In the genomic region with DNA sequence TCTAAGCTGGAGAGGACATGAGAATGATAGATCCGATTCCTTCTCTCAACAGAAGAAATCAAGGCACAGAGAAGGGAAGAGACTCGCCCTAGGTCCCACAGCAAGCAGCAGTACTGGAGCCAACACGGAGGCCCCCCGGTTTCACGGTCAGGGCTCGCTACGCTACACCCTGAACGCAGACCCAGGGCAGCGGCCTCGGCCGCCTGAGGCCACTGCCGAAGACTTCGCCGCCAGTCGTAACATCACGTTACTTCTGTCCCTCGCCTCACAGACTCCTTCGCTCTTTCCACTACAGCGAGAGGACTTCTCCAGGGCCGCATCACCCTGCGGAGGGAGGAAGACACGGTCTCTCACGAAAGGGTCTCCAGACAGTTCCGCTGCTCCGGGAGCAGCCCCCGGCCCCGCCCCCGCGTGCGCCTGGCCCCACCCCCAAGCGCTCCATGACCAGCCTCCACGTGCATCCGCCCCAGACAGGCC, we compare ENCODE assay signal across 8 cellular contexts. TPM values are rescaled to one million over a fixed set of nuclear protein-coding genes. Genes with fewer than 3 reads are reported as not detected.
A peak's percentile ranks its signal among the peaks of the same experiment; 100 is the strongest.
DNase-seq lines count a peak whose midpoint lies in the region; ATAC-seq and TF ChIP-seq lines count a peak whose summit lies in the region.

No MANE protein-coding gene starts in this region.

- H3K9me3 Mint-ChIP-seq in Caco-2 (ENCODE audit: unreplicated experiment), result no peaks in the 10 kb centered on the region

- H3F3A ChIP-seq in PC-3 (ENCODE audit: low read length, unreplicated experiment), result no peaks in the 10 kb centered on the region

- H3K9ac ChIP-seq in PC-3 (ENCODE audit: low read length) (peak overlapping the region; percentile 30), fibroblast of lung (ENCODE audit: insufficient read depth, low read length) (peak overlapping the region; percentile 69)

- peak overlapping the region; percentile 94 for H2AFZ ChIP-seq in PC-3 (ENCODE audit: low read length)
- peak overlapping the region; percentile 99 for H2AFZ ChIP-seq in fibroblast of lung (ENCODE audit: low read length)

- DNase-seq in Caco-2 (no peak), H7 (no peak), PC-3 (no peak), fibroblast of lung (ENCODE audit: low read depth in 2 of 2) (no peak), psoas muscle (no peak), OCI-M1 (lab: John Stamatoyannopoulos, UW) (no peak), SK-N-DZ (ENCODE audit: low spot score) (no peak), NCI-H526 treated with DMSO at 0.1 percent for 48 hours (lab: John Stamatoyannopoulos, UW) (no peak)

- no peaks in the 10 kb centered on the region for H3K9me3 ChIP-seq in Caco-2
- H3K9me3 ChIP-seq in PC-3 (ENCODE audit: low read length), result no peaks in the 10 kb centered on the region
- H3K9me3 ChIP-seq in fibroblast of lung (ENCODE audit: control insufficient read depth, insufficient read depth, low read depth, low read length), result no peaks in the 10 kb centered on the region
- no peaks in the 10 kb centered on the region for H3K9me3 ChIP-seq in psoas muscle

- H3K27ac Mint-ChIP-seq in Caco-2 (ENCODE audit: unreplicated experiment), result peak overlapping the region; percentile 67

- H3K79me2 ChIP-seq in PC-3 (ENCODE audit: low read length) (peaks cover 36% of the 10 kb centered on the region), fibroblast of lung (ENCODE audit: control insufficient read depth, insufficient read depth, low read length) (no peaks in the 10 kb centered on the region)

- peaks cover 5% of the 10 kb centered on the region; the same call in 1 of the 2 replicates for H4K20me1 ChIP-seq in PC-3 (ENCODE audit: low read length)
- no peaks in the 10 kb centered on the region for H4K20me1 ChIP-seq in fibroblast of lung (ENCODE audit: control insufficient read depth, extremely low read depth, insufficient read depth, low read length)

- H3K36me3 ChIP-seq in Caco-2 (ENCODE audit: control insufficient read depth, insufficient read depth, low read length) (no peaks in the 10 kb centered on the region), H7 (replicated peaks; ENCODE audit: control insufficient read depth, insufficient read depth, low read length) (no peaks in the 10 kb centered on the region), PC-3 (ENCODE audit: low read depth, low read length) (no peaks in the 10 kb centered on the region), fibroblast of lung (ENCODE audit: control insufficient read depth, insufficient read depth, low read length) (peaks cover 3% of the 10 kb centered on the region), psoas muscle (ENCODE audit: insufficient read depth in 1 of 2, low read depth in 1 of 2) (no peaks in the 10 kb centered on the region)

- peak overlapping the region; percentile 95 for H3K4me2 ChIP-seq in PC-3 (ENCODE audit: low read length)
- peak overlapping the region; percentile 93 for H3K4me2 ChIP-seq in fibroblast of lung (ENCODE audit: extremely low read depth, insufficient read depth, low read length)

- 7 to 9% (median 9%) methylated on average over 31 to 33 of the region's 33 CpGs for WGBS in psoas muscle, 3 donors

- CTCF ChIA-PET in Caco-2 (lab: Charles Lee) (interaction anchor here (0.8 kb wide), 1 partner anchor 412 kb away, joined by 3 read pairs; no protein-coding TSS in a partner anchor), PC-3 (lab: Charles Lee) (interaction anchor here (0.7 to 1.0 kb wide), 2 partner anchors 22 to 165 kb away, joined by 3 to 4 read pairs; no protein-coding TSS in a partner anchor)

- no peaks in the 10 kb centered on the region for H3K36me3 Mint-ChIP-seq in Caco-2 (ENCODE audit: insufficient read depth, unreplicated experiment)

- peaks cover 6% of the 10 kb centered on the region for H3K27me3 Mint-ChIP-seq in Caco-2 (ENCODE audit: insufficient read depth, unreplicated experiment)

- intact Hi-C loops in Caco-2 (cut with micrococcal nuclease; ENCODE audit: unreplicated experiment), result loop anchor here (1.0 kb wide), 2 partner anchors 32 to 101 kb away; a partner anchor contains a TSS
- intact Hi-C loops in PC-3 (cut with micrococcal nuclease), result loop anchor here (1.0 to 5.0 kb wide), 5 partner anchors 22 to 641 kb away; a partner anchor contains a TSS
- intact Hi-C loops in psoas muscle (cut with DNase I), result no loop called here

- no peaks in the 10 kb centered on the region for H3K4me1 Mint-ChIP-seq in Caco-2 (ENCODE audit: low read depth, unreplicated experiment)

- BruUV-seq in Caco-2 (replicated peaks; lab: Mats Ljungman, UMichigan) (no TSS peak), PC-3 (replicated peaks; lab: Mats Ljungman, UMichigan) (no TSS peak)

- H3K9me2 ChIP-seq in PC-3 (replicated peaks; ENCODE audit: low read length), result no peaks in the 10 kb centered on the region

- H3K4me3 Mint-ChIP-seq in Caco-2 (ENCODE audit: unreplicated experiment), result peak overlapping the region; percentile 87

- ATAC-seq in PC-3, result peak; percentile 6
- peak; percentile 22 to 56 (median 37) for ATAC-seq in psoas muscle

- H3K27me3 ChIP-seq in Caco-2 (replicated peaks; ENCODE audit: control insufficient read depth, insufficient read depth, low read length) (no peaks in the 10 kb centered on the region), H7 (ENCODE audit: control insufficient read depth, insufficient read depth, low read length) (peaks cover 4% of the 10 kb centered on the region), PC-3 (ENCODE audit: low read length) (no peaks in the 10 kb centered on the region), fibroblast of lung (ENCODE audit: control insufficient read depth, insufficient read depth, low read length) (no peaks in the 10 kb centered on the region), psoas muscle (ENCODE audit: insufficient read depth in 3 of 3, low read length in 2 of 3) (no peaks in the 10 kb centered on the region)

- H3K4me3 ChIP-seq in Caco-2 (ENCODE audit: low read depth, low read length) (peak overlapping the region; percentile 50), H7 (ENCODE audit: insufficient read depth, low read depth, low read length) (peak overlapping the region; percentile 83), PC-3 (ENCODE audit: low read length) (peak overlapping the region; percentile 77), fibroblast of lung (replicated peaks in 1 of 4; ENCODE audit: control extremely low read depth in 1 of 4, insufficient read depth in 1 of 4, low read depth in 3 of 4, low read length in 4 of 4) (peak overlapping the region; percentile 46 to 89 (median 76)), psoas muscle (peak overlapping the region; percentile 95)

- TF ChIP-seq CTCF in Caco-2 (IDR thresholded peaks at IDR 0.05; ENCODE audit: insufficient read depth in 1 of 2, low read depth in 1 of 2, low read length in 1 of 2, severe bottlenecking in 1 of 2, unreplicated experiment in 1 of 2) (no peak), PC-3 (conservative IDR thresholded peaks at IDR 0.05; ENCODE audit: low read depth, low read length) (no peak), fibroblast of lung (conservative IDR thresholded peaks at IDR 0.05 in 1 of 2, IDR thresholded peaks at IDR 0.05 in 1 of 2; ENCODE audit: low read depth in 1 of 2, low read length in 2 of 2) (no peak), psoas muscle (IDR thresholded peaks at IDR 0.05) (no peak)

- H3K4me1 ChIP-seq in Caco-2 (no peaks in the 10 kb centered on the region), PC-3 (ENCODE audit: insufficient read depth, low read length) (peaks cover 12% of the 10 kb centered on the region), fibroblast of lung (ENCODE audit: control insufficient read depth, extremely low read depth, insufficient read depth, low read length) (peaks cover 4% of the 10 kb centered on the region), psoas muscle (no peaks in the 10 kb centered on the region)

- H3K27ac ChIP-seq in PC-3 (ENCODE audit: low read length), result no peak overlapping the region
- peak overlapping the region; percentile 57 for H3K27ac ChIP-seq in fibroblast of lung (ENCODE audit: insufficient read depth, low read length)
- H3K27ac ChIP-seq in psoas muscle, result peak overlapping the region; percentile 85

- POLR2A ChIA-PET in Caco-2 (lab: Charles Lee), result interaction anchor here (0.6 kb wide), 1 partner anchor 342 kb away, joined by 3 read pairs; no protein-coding TSS in a partner anchor
- POLR2A ChIA-PET in PC-3 (lab: Charles Lee; ENCODE audit: unreplicated experiment), result interaction anchor here (0.6 kb wide), 1 partner anchor 135 kb away, joined by 12 read pairs; no protein-coding TSS in a partner anchor

RNA-seq across cellular contexts. Expression of a gene that starts 0.4 kb away (rescaled TPM):
- total RNA-seq in Caco-2 (2022), result 20.1 and 21.1 TPM in 2 replicates
- total RNA-seq in H7 (2014; rRNA removed; shearing (Covaris generic)), result 13.2 and 14.0 TPM in 2 replicates
- 55.8 and 56.8 TPM in 2 replicates for total RNA-seq in PC-3 (2014; rRNA removed)
- total RNA-seq in fibroblast of lung, result 4.9 and 10.2 TPM in 2 replicates
- 20.0 and 20.7 TPM in 2 replicates for polyA plus RNA-seq in fibroblast of lung
- 10.9 and 11.3 TPM in 2 replicates for polyA plus RNA-seq in fibroblast of lung (2012)
- polyA minus RNA-seq in fibroblast of lung (ENCODE audit: low replicate concordance), result 11.0 and 27.8 TPM in 2 replicates
- total RNA-seq in psoas muscle, result 10 to 100 TPM; 14.3 to 26.0 (median 18.3) TPM
- polyA plus RNA-seq in psoas muscle, result 10 to 100 TPM; 11.1 to 21.4 (median 14.2) TPM
- 28.2 and 49.8 TPM in 2 replicates for polyA plus RNA-seq in SK-N-DZ (2014; cell fraction: cytosol; rRNA removed)
- polyA plus RNA-seq in SK-N-DZ (2014; cell fraction: nucleus; rRNA removed), result 39.9 and 79.4 TPM in 2 replicates

RNA-seq across cellular contexts. Expression of a gene that starts 32.0 kb away (rescaled TPM):
- total RNA-seq in Caco-2 (2022), result not detected in 2 replicates
- total RNA-seq in H7 (2014; rRNA removed; shearing (Covaris generic)), result 0.55 and 0.59 TPM in 2 replicates
- 16.6 and 30.5 TPM in 2 replicates for total RNA-seq in PC-3 (2014; rRNA removed)
- 3.6 and 13.7 TPM in 2 replicates for total RNA-seq in fibroblast of lung
- 7.6 and 11.1 TPM in 2 replicates for polyA plus RNA-seq in fibroblast of lung
- polyA plus RNA-seq in fibroblast of lung (2012), result 8.0 and 8.6 TPM in 2 replicates
- 12.0 and 26.5 TPM in 2 replicates for polyA minus RNA-seq in fibroblast of lung (ENCODE audit: low replicate concordance)
- 10 to 100 TPM; 19.4 to 25.3 (median 23.1) TPM for total RNA-seq in psoas muscle
- polyA plus RNA-seq in psoas muscle, result 10 to 100 TPM in 2 of 3 donors, 1 to 10 TPM in 1; 2.3 to 14.9 (median 10.2) TPM
- polyA plus RNA-seq in SK-N-DZ (2014; cell fraction: cytosol; rRNA removed), result 0.08 and 0.36 TPM in 2 replicates
- 0.95 and 6.7 TPM in 2 replicates for polyA plus RNA-seq in SK-N-DZ (2014; cell fraction: nucleus; rRNA removed)

Comparison
In these comparisons a context has a peak if more than half of its experiments do, and no peak if none do; other contexts are left out.
1. intact Hi-C loops: an anchor here in Caco-2 (1.0 kb wide) and PC-3 (1.0 to 5.0 kb wide); none called in psoas muscle.